In the genomic region with DNA sequence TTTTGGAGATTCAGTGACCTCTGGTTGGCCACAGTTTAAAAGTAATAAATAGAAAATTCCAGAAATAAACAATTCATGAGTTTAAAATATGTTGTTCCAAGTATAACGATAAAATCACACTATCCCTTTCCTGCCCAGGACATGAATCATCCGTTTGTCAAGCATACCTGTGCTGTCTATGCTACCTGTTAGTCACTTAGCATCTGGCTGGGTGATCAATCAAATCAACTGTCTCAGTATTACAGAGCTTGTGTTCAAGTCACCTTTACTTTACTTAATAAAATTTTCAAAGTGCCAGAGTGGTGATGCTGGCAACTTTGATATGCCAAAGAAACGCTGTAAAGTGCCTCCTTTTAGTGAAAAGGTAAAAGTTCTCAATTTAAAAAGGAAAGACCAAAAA, we compare ENCODE assay signal across 19 cellular contexts.
"Had no signal": no experiment of that assay in that cellular context is flagged by ENCODE, and none has a peak within 500 bp of the region (broad histone marks: within the 10 kb centered on the region; RNA-seq: fewer than 3 reads in every experiment).

No MANE protein-coding gene starts in this region.

- H3K4me1 Mint-ChIP-seq: naive thymus-derived CD4-positive, alpha-beta T cell; stimulated activated effector memory CD8-positive, alpha-beta T cell treated with anti-CD3 and anti-CD28 coated beads, Interleukin-12 subunit alpha, Interleukin-12 subunit beta, amount 100 ng/mL, for 72 hours had no signal

- H3K27me3 ChIP-seq: esophagus squamous epithelium, pancreas, suprapubic skin, thyroid gland, upper lobe of left lung, uterus had no signal

- H3K36me3 ChIP-seq: esophagus squamous epithelium, pancreas, suprapubic skin, thyroid gland, upper lobe of left lung, uterus had no signal

- H3K27ac ChIP-seq: esophagus squamous epithelium, pancreas, suprapubic skin, thyroid gland, upper lobe of left lung, uterus had no signal

- DNase-seq: cortex of kidney; effector memory CD4-positive, alpha-beta T cell; esophagus squamous epithelium; foreskin fibroblast; naive thymus-derived CD4-positive, alpha-beta T cell; occipital lobe; pancreas; right cardiac atrium; small intestine; stimulated activated CD4-positive, alpha-beta T cell treated with anti-CD3 and anti-CD28 coated beads, Interleukin-12 subunit alpha, Interleukin-12 subunit beta, amount 100 ng/mL, for 4 hours; stimulated activated CD4-positive, alpha-beta T cell treated with anti-CD3 and anti-CD28 coated beads, Interleukin-4, amount 100 ng/mL, for 1 hour; stimulated activated CD8-positive, alpha-beta memory T cell treated with anti-CD3 and anti-CD28 coated beads, Interleukin-4, amount 100 ng/mL, for 48 hours; stimulated activated naive CD8-positive, alpha-beta T cell treated with anti-CD3 and anti-CD28 coated beads, Interleukin-15, Interleukin-2, amounts not matched to agents 100 U/mL and 50 U/mL, for 24 hours; thyroid gland; upper lobe of left lung; uterus had no signal

- H3K4me1 ChIP-seq: esophagus squamous epithelium, pancreas, suprapubic skin, thyroid gland, upper lobe of left lung, uterus had no signal

- H3K27ac Mint-ChIP-seq: naive thymus-derived CD4-positive, alpha-beta T cell; progenitor cell of endocrine pancreas; stimulated activated effector memory CD8-positive, alpha-beta T cell treated with anti-CD3 and anti-CD28 coated beads, Interleukin-12 subunit alpha, Interleukin-12 subunit beta, amount 100 ng/mL, for 72 hours had no signal

- H3K36me3 Mint-ChIP-seq: stimulated activated effector memory CD8-positive, alpha-beta T cell treated with anti-CD3 and anti-CD28 coated beads, Interleukin-12 subunit alpha, Interleukin-12 subunit beta, amount 100 ng/mL, for 72 hours had no signal

- H3K27me3 Mint-ChIP-seq: naive thymus-derived CD4-positive, alpha-beta T cell; progenitor cell of endocrine pancreas had no signal

- H3K4me3 ChIP-seq: esophagus squamous epithelium, pancreas, suprapubic skin, thyroid gland, upper lobe of left lung, uterus had no signal

- H3K9me3 ChIP-seq: pancreas, thyroid gland, uterus had no signal

- H3K4me3 Mint-ChIP-seq: naive thymus-derived CD4-positive, alpha-beta T cell; stimulated activated effector memory CD8-positive, alpha-beta T cell treated with anti-CD3 and anti-CD28 coated beads, Interleukin-12 subunit alpha, Interleukin-12 subunit beta, amount 100 ng/mL, for 72 hours had no signal

- ATAC-seq: naive thymus-derived CD4-positive, alpha-beta T cell; pancreas; right cardiac atrium; stimulated activated effector memory CD8-positive, alpha-beta T cell treated with anti-CD3 and anti-CD28 coated beads, Interleukin-12 subunit alpha, Interleukin-12 subunit beta, amount 100 ng/mL, for 72 hours; stimulated activated naive CD8-positive, alpha-beta T cell treated with anti-CD3 and anti-CD28 coated beads, Interleukin-15, Interleukin-2, amounts not matched to agents 100 U/mL and 50 U/mL, for 24 hours had no signal
